ENCODE assay signal across 20 cellular contexts in genomic region chr2:24403168-24403850, GRCh38. TPM values are rescaled to one million over a fixed set of nuclear protein-coding genes. Genes with fewer than 3 reads are reported as not detected.
DNase-seq lines count a peak whose midpoint lies in the region; ATAC-seq and TF ChIP-seq lines count a peak whose summit lies in the region.
"Had no signal": no experiment of that assay in that cellular context is flagged by ENCODE, and none has a peak within 500 bp of the region (broad histone marks: within the 10 kb centered on the region; RNA-seq: fewer than 3 reads in every experiment).

No MANE protein-coding gene starts in this region.

- no peak overlapping the region for H3K4me3 ChIP-seq in Jurkat, Clone E6-1 (ENCODE audit: low read length)
- H3K4me3 ChIP-seq in neuronal stem cell (ENCODE audit: low read length in 2 of 2) = no peak overlapping the region
- H3K4me3 ChIP-seq in effector memory CD4-positive, alpha-beta T cell (ENCODE audit: insufficient read depth, low read depth, low read length, poor library complexity, severe bottlenecking) = no peak overlapping the region

- H4K91ac ChIP-seq in neuronal stem cell (ENCODE audit: low read depth, low read length, poor library complexity) = no peak overlapping the region

- H2BK5ac ChIP-seq in neuronal stem cell (ENCODE audit: low read length) = no peak overlapping the region

- no peak overlapping the region for H4K8ac ChIP-seq in neuronal stem cell (ENCODE audit: low read depth, low read length)

- H2BK120ac ChIP-seq in neuronal stem cell (ENCODE audit: low read depth, low read length) = no peak overlapping the region

- peak overlapping the region; percentile 56 for H2AFZ ChIP-seq in neuronal stem cell (ENCODE audit: low read length)

- H3K36me3 Mint-ChIP-seq in activated naive CD4-positive, alpha-beta T cell treated with anti-CD3 and anti-CD28 coated beads, Interleukin-2, amount 10 ng/mL, durations not matched to agents 7 days and 5 days = no peaks in the 10 kb centered on the region
- no peaks in the 10 kb centered on the region for H3K36me3 Mint-ChIP-seq in glutamatergic neuron (ENCODE audit: unreplicated experiment)

- H3K27me3 ChIP-seq in neuronal stem cell (ENCODE audit: control insufficient read depth in 3 of 3, insufficient read depth in 3 of 3, low read depth in 1 of 3, low read length in 3 of 3) = no peaks in the 10 kb centered on the region
- H3K27me3 ChIP-seq in effector memory CD4-positive, alpha-beta T cell (replicated peaks; ENCODE audit: control insufficient read depth, insufficient read depth, low read length, poor library complexity, severe bottlenecking) = no peaks in the 10 kb centered on the region

- no peak overlapping the region for H3K4me3 Mint-ChIP-seq in activated naive CD4-positive, alpha-beta T cell treated with anti-CD3 and anti-CD28 coated beads, Interleukin-2, amount 10 ng/mL, durations not matched to agents 7 days and 5 days
- no peak overlapping the region for H3K4me3 Mint-ChIP-seq in glutamatergic neuron (ENCODE audit: unreplicated experiment)

- CTCF ChIA-PET in activated naive CD4-positive, alpha-beta T cell treated with anti-CD3 and anti-CD28 coated beads, Interleukin-2, amount 10 ng/mL, durations not matched to agents 7 days and 5 days (lab: Charles Lee) = no interaction called here

- H3K4ac ChIP-seq in neuronal stem cell (ENCODE audit: low read length) = no peak overlapping the region

- H3K4me1 ChIP-seq in neuronal stem cell (ENCODE audit: control insufficient read depth in 2 of 2, insufficient read depth in 1 of 2, low read depth in 1 of 2, low read length in 2 of 2) = peaks cover 2 to 17% of the 10 kb centered on the region in 2 donors
- no peaks in the 10 kb centered on the region for H3K4me1 ChIP-seq in effector memory CD4-positive, alpha-beta T cell (ENCODE audit: control insufficient read depth, insufficient read depth, low read length, poor library complexity, severe bottlenecking)

- H3K23ac ChIP-seq in neuronal stem cell (ENCODE audit: low read depth, low read length, poor library complexity) = no peak overlapping the region

- peaks cover 6% of the 10 kb centered on the region for H3K4me1 Mint-ChIP-seq in activated naive CD4-positive, alpha-beta T cell treated with anti-CD3 and anti-CD28 coated beads, Interleukin-2, amount 10 ng/mL, durations not matched to agents 7 days and 5 days
- H3K4me1 Mint-ChIP-seq in glutamatergic neuron (ENCODE audit: low read depth, unreplicated experiment) = peaks cover 2% of the 10 kb centered on the region

- no peaks in the 10 kb centered on the region for H3K9me3 Mint-ChIP-seq in activated naive CD4-positive, alpha-beta T cell treated with anti-CD3 and anti-CD28 coated beads, Interleukin-2, amount 10 ng/mL, durations not matched to agents 7 days and 5 days
- H3K9me3 Mint-ChIP-seq in glutamatergic neuron (ENCODE audit: unreplicated experiment) = no peaks in the 10 kb centered on the region

- H3K27ac Mint-ChIP-seq in activated naive CD4-positive, alpha-beta T cell treated with anti-CD3 and anti-CD28 coated beads, Interleukin-2, amount 10 ng/mL, durations not matched to agents 7 days and 5 days = no peak overlapping the region
- no peak overlapping the region for H3K27ac Mint-ChIP-seq in glutamatergic neuron (ENCODE audit: unreplicated experiment)

- no peak overlapping the region for H3K27ac ChIP-seq in neuronal stem cell (replicated peaks; ENCODE audit: low read length)
- H3K27ac ChIP-seq in effector memory CD4-positive, alpha-beta T cell (ENCODE audit: insufficient read depth, low read length, poor library complexity, severe bottlenecking) = no peak overlapping the region
- H3K27ac ChIP-seq: C4-2B, GM23248 had no signal

- H3K9me3 ChIP-seq in neuronal stem cell (replicated peaks in 1 of 2; ENCODE audit: control insufficient read depth in 2 of 2, insufficient read depth in 1 of 2, low read depth in 1 of 2, low read length in 2 of 2) = peaks cover 1 to 2% of the 10 kb centered on the region in 2 donors
- no peaks in the 10 kb centered on the region for H3K9me3 ChIP-seq in effector memory CD4-positive, alpha-beta T cell (ENCODE audit: control insufficient read depth, low read length)

- no CpG with 5 or more reads among the region's 22 CpGs for WGBS in neuronal stem cell (ENCODE audit: extremely low coverage in 2 of 2, insufficient read length in 2 of 2, insufficient replicate concordance in 1 of 2), 2 donors

- H3K79me1 ChIP-seq in neuronal stem cell (ENCODE audit: low read depth, low read length) = no peaks in the 10 kb centered on the region

- no peak overlapping the region for H3K4me2 ChIP-seq in neuronal stem cell (ENCODE audit: insufficient read depth, low read length, poor library complexity, severe bottlenecking)

- no peak overlapping the region for H2AK5ac ChIP-seq in neuronal stem cell (ENCODE audit: low read depth, low read length)

- TF ChIP-seq CTCF in glutamatergic neuron (IDR thresholded peaks at IDR 0.05; ENCODE audit: partially characterized antibody, unreplicated experiment) = no peak

- DNase-seq in activated naive CD4-positive, alpha-beta T cell treated with anti-CD3 and anti-CD28 coated beads, Interleukin-2, amount 10 ng/mL, durations not matched to agents 7 days and 5 days = peak; percentile 29
- no peak for DNase-seq in activated naive CD4-positive, alpha-beta T cell treated with anti-CD3 and anti-CD28 coated beads, Interleukin-2, amount 50 U/mL, for 16 hours
- peak; percentile 11 for DNase-seq in Jurkat, Clone E6-1 (ENCODE audit: low read depth, low spot score)
- DNase-seq in glutamatergic neuron (peak; percentile 23), neuronal stem cell (ENCODE audit: low spot score) (no peak)
- DNase-seq in effector memory CD4-positive, alpha-beta T cell = no peak
- no peak for DNase-seq in activated T-cell treated with anti-CD3 and anti-CD28 coated beads, Interleukin-2, amount 50 U/mL, for 1 hour
- DNase-seq: DMS53; HCEC 1CT; IMR-90; Karpas-422; NCI-H1694; NCI-H2081; NCI-H2171; NCI-H345; NCI-H774; NK-92 treated with Interleukin-12 subunit alpha and Interleukin-12 subunit beta, amount 100 ng/mL, for 24 hours had no signal

- ATAC-seq in GM18907 (IDR thresholded peaks at IDR 0.05; ENCODE audit: unreplicated experiment) = no peak

- H3K36me3 ChIP-seq in neuronal stem cell (replicated peaks in 1 of 2; ENCODE audit: control insufficient read depth in 2 of 2, insufficient read depth in 2 of 2, low read length in 2 of 2) = no peaks in the 10 kb centered on the region
- H3K36me3 ChIP-seq in effector memory CD4-positive, alpha-beta T cell (ENCODE audit: control insufficient read depth, insufficient read depth, low read length) = no peaks in the 10 kb centered on the region

- H3K14ac ChIP-seq in neuronal stem cell (ENCODE audit: low read length) = no peak overlapping the region

- no peak overlapping the region for H2BK15ac ChIP-seq in neuronal stem cell (ENCODE audit: low read length)

- H2BK12ac ChIP-seq in neuronal stem cell (ENCODE audit: low read length) = no peak overlapping the region

- H3K27me3 Mint-ChIP-seq in activated naive CD4-positive, alpha-beta T cell treated with anti-CD3 and anti-CD28 coated beads, Interleukin-2, amount 10 ng/mL, durations not matched to agents 7 days and 5 days = peaks cover 13% of the 10 kb centered on the region
- no peaks in the 10 kb centered on the region for H3K27me3 Mint-ChIP-seq in glutamatergic neuron (ENCODE audit: unreplicated experiment)

- H3K18ac ChIP-seq in neuronal stem cell (ENCODE audit: low read length) = peak overlapping the region; percentile 64

- no peak overlapping the region for H3K9ac ChIP-seq in neuronal stem cell (ENCODE audit: low read depth, low read length, poor library complexity)
- H3K9ac ChIP-seq: GM23248 had no signal

RNA-seq across cellular contexts. Expression of gene ITSN2, which starts 43.0 kb away (rescaled TPM):
- 14.5 TPM for polyA plus RNA-seq in Jurkat, Clone E6-1 (2012; ENCODE audit: insufficient read depth, insufficient read length)
- total RNA-seq in glutamatergic neuron (ENCODE audit: unreplicated experiment) = 6.4 TPM
- 6.4 TPM for polyA plus RNA-seq in neuronal stem cell (2013, experiment 1 of 2)
- polyA plus RNA-seq in neuronal stem cell (2013, experiment 2 of 2) = 5.9 TPM

Comparison
In these comparisons a context has a peak if more than half of its experiments do, and no peak if none do; other contexts are left out.
1. DNase-seq: peak in activated naive CD4-positive, alpha-beta T cell treated with anti-CD3 and anti-CD28 coated beads, Interleukin-2, amount 10 ng/mL, durations not matched to agents 7 days and 5 days (single experiment), Jurkat, Clone E6-1 (single experiment) and glutamatergic neuron (single experiment); none in activated naive CD4-positive, alpha-beta T cell treated with anti-CD3 and anti-CD28 coated beads, Interleukin-2, amount 50 U/mL, for 16 hours (single experiment), neuronal stem cell (single experiment), effector memory CD4-positive, alpha-beta T cell (0 of 3) and activated T-cell treated with anti-CD3 and anti-CD28 coated beads, Interleukin-2, amount 50 U/mL, for 1 hour (single experiment).